17 cellular contexts compared by ENCODE assay signal in the genomic region with DNA sequence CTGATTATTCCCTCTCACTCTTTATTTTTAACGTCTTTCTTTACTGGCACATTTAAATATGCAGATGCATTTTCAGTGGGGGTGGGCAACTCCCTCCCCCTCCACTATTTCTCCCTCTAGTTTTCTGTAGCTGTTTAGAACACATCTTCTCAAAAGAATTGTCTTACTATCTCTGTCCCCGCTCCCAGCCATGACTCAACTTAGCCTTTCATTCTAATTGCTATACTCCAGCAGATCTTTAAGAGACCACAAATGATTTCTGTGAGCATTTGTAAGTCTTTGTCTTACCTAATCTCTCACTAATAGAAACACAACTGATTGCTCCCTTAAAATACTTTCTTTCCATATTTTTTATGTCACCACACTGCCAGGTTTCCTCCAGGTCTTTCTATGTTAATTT.
"Had no signal": no experiment of that assay in that cellular context is flagged by ENCODE, and none has a peak within 500 bp of the region (broad histone marks: within the 10 kb centered on the region; RNA-seq: fewer than 3 reads in every experiment).

No MANE protein-coding gene starts in this region.

- H3K27me3 ChIP-seq: ascending aorta, testis, upper lobe of right lung had no signal

- H3K27ac ChIP-seq: ascending aorta, prostate gland, testis, upper lobe of right lung had no signal

- H3K36me3 ChIP-seq: ascending aorta, prostate gland, upper lobe of right lung had no signal

- ATAC-seq: activated CD4-positive, CD25-positive, alpha-beta regulatory T cell treated with anti-CD3 and anti-CD28 coated beads, Interleukin-2, amount 50 U/mL, for 24 hours; activated naive CD8-positive, alpha-beta T cell treated with anti-CD3 and anti-CD28 coated beads, Interleukin-2, amount 50 U/mL, for 24 hours; activated T-helper 17 cell treated with anti-CD3 and anti-CD28 coated beads, Interleukin-2, amount 50 U/mL, for 72 hours; left ventricle myocardium superior; right cardiac atrium; upper lobe of right lung had no signal

- H3K27ac Mint-ChIP-seq: activated naive CD4-positive, alpha-beta T cell treated with anti-CD3 and anti-CD28 coated beads for 36 hours; activated naive CD8-positive, alpha-beta T cell treated with anti-CD3 and anti-CD28 coated beads, Interleukin-2, amount 50 U/mL, for 24 hours; activated T-helper 17 cell treated with anti-CD3 and anti-CD28 coated beads, Interleukin-2, amount 50 U/mL, for 72 hours; nephron; stimulated activated naive CD8-positive, alpha-beta T cell treated with anti-CD3 and anti-CD28 coated beads, Interleukin-15, Interleukin-2, amounts not matched to agents 100 ng/mL and 50 ng/mL, for 24 hours; T-helper 2 cell treated with Interferon-gamma antibody and Interleukin-4, amounts not matched to agents 5 μg/mL and 100 μg/mL, for 36 hours had no signal

- DNase-seq: activated CD4-positive, alpha-beta T cell treated with anti-CD3 and anti-CD28 coated beads, Interleukin-2, amount 50 U/mL, for 4 hours; activated naive CD4-positive, alpha-beta T cell treated with anti-CD3 and anti-CD28 coated beads for 36 hours; activated naive CD8-positive, alpha-beta T cell treated with anti-CD3 and anti-CD28 coated beads, Interleukin-2, amount 50 U/mL, for 24 hours; activated T-cell treated with anti-CD3 and anti-CD28 coated beads for 4 hours; kidney glomerular epithelial cell; left ventricle myocardium superior; nucleus accumbens; right cardiac atrium; testis; upper lobe of right lung had no signal

- H3K4me1 ChIP-seq: ascending aorta, prostate gland, testis, upper lobe of right lung had no signal

- H3K27me3 Mint-ChIP-seq: activated naive CD8-positive, alpha-beta T cell treated with anti-CD3 and anti-CD28 coated beads, Interleukin-2, amount 50 U/mL, for 24 hours; activated T-helper 17 cell treated with anti-CD3 and anti-CD28 coated beads, Interleukin-2, amount 50 U/mL, for 72 hours; stimulated activated naive CD8-positive, alpha-beta T cell treated with anti-CD3 and anti-CD28 coated beads, Interleukin-15, Interleukin-2, amounts not matched to agents 100 ng/mL and 50 ng/mL, for 24 hours had no signal

- H3K4me1 Mint-ChIP-seq: activated naive CD8-positive, alpha-beta T cell treated with anti-CD3 and anti-CD28 coated beads, Interleukin-2, amount 50 U/mL, for 24 hours; activated T-helper 17 cell treated with anti-CD3 and anti-CD28 coated beads, Interleukin-2, amount 50 U/mL, for 72 hours; nephron had no signal

- H3K9me3 Mint-ChIP-seq: activated naive CD4-positive, alpha-beta T cell treated with anti-CD3 and anti-CD28 coated beads for 36 hours; activated naive CD8-positive, alpha-beta T cell treated with anti-CD3 and anti-CD28 coated beads, Interleukin-2, amount 50 U/mL, for 24 hours; stimulated activated naive CD8-positive, alpha-beta T cell treated with anti-CD3 and anti-CD28 coated beads, Interleukin-15, Interleukin-2, amounts not matched to agents 100 ng/mL and 50 ng/mL, for 24 hours; T-helper 2 cell treated with Interferon-gamma antibody and Interleukin-4, amounts not matched to agents 5 μg/mL and 100 μg/mL, for 36 hours had no signal

- H3K4me3 ChIP-seq: ascending aorta, prostate gland, testis, upper lobe of right lung had no signal

- H3K4me3 Mint-ChIP-seq: activated naive CD4-positive, alpha-beta T cell treated with anti-CD3 and anti-CD28 coated beads for 36 hours; activated naive CD8-positive, alpha-beta T cell treated with anti-CD3 and anti-CD28 coated beads, Interleukin-2, amount 50 U/mL, for 24 hours; activated T-helper 17 cell treated with anti-CD3 and anti-CD28 coated beads, Interleukin-2, amount 50 U/mL, for 72 hours; nephron; stimulated activated naive CD8-positive, alpha-beta T cell treated with anti-CD3 and anti-CD28 coated beads, Interleukin-15, Interleukin-2, amounts not matched to agents 100 ng/mL and 50 ng/mL, for 24 hours; T-helper 2 cell treated with Interferon-gamma antibody and Interleukin-4, amounts not matched to agents 5 μg/mL and 100 μg/mL, for 36 hours had no signal

- H3K9me3 ChIP-seq: ascending aorta, prostate gland, testis, upper lobe of right lung had no signal
